In genomic region chr4:37970702-37971101, GRCh38 we compare ENCODE assay signal across 8 cellular contexts. TPM values are rescaled to one million over a fixed set of nuclear protein-coding genes. Genes with fewer than 3 reads are reported as not detected.
DNase-seq lines count a peak whose midpoint lies in the region; ATAC-seq and TF ChIP-seq lines count a peak whose summit lies in the region.

No MANE protein-coding gene starts in this region.

- no peak overlapping the region for H2AFZ ChIP-seq in IMR-90 (replicated peaks; ENCODE audit: low read length, poor library complexity)

- ATAC-seq in IMR-90 (ENCODE audit: low read depth) (peak; percentile 51; the same call in 1 of the 2 replicates), GM18498 (IDR thresholded peaks at IDR 0.05; ENCODE audit: unreplicated experiment) (no peak)

- CTCF ChIA-PET in IMR-90 (lab: Yijun Ruan, JAX): no interaction called here

- no peaks in the 10 kb centered on the region for H3K79me1 ChIP-seq in IMR-90 (ENCODE audit: low read depth in 1 of 2, low read length in 2 of 2)

- H3K18ac ChIP-seq in IMR-90 (ENCODE audit: low read depth, low read length): no peak overlapping the region

- TF ChIP-seq POLR2A in IMR-90 (IDR thresholded peaks at IDR 0.05; ENCODE audit: low read depth, low read length): no peak
- no peak for TF ChIP-seq POLR2A in stomach (IDR thresholded peaks at IDR 0.05)

- TF ChIP-seq CTCF in GM12873 (IDR thresholded peaks at IDR 0.05; ENCODE audit: insufficient read depth, low read depth, low read length, missing control alignments) (peak; percentile 59), IMR-90 (conservative IDR thresholded peaks at IDR 0.05; ENCODE audit: low read depth, low read length) (peak; percentile 34), VCaP (conservative IDR thresholded peaks at IDR 0.05) (peak; percentile 59), stomach (IDR thresholded peaks at IDR 0.05) (peak in 4 of 7 experiments; percentile 8 to 59 (median 29)), glutamatergic neuron (IDR thresholded peaks at IDR 0.05; ENCODE audit: partially characterized antibody, unreplicated experiment) (no peak)

- no peaks in the 10 kb centered on the region; the same call in 1 of the 2 replicates for H3K4me1 ChIP-seq in IMR-90 (ENCODE audit: control insufficient read depth, insufficient read depth, low read length)
- H3K4me1 ChIP-seq in stomach: peaks cover 0 to 29% (median 16%) of the 10 kb centered on the region in 4 donors

- H4K8ac ChIP-seq in IMR-90 (ENCODE audit: low read depth in 2 of 2, low read length in 2 of 2): no peak overlapping the region

- no peaks in the 10 kb centered on the region for H4K20me1 ChIP-seq in IMR-90 (ENCODE audit: insufficient read depth, low read length)

- TF ChIP-seq RAD21 in IMR-90 (IDR thresholded peaks at IDR 0.05; ENCODE audit: low read length): no peak

- no peak overlapping the region for H3K27ac ChIP-seq in IMR-90 (ENCODE audit: insufficient read depth, low read length)
- H3K27ac ChIP-seq in VCaP: no peak overlapping the region
- peak overlapping the region in 4 of 5 donors; percentile 44 to 73 (median 50) for H3K27ac ChIP-seq in stomach

- H4K5ac ChIP-seq in IMR-90 (ENCODE audit: low read depth, low read length): no peak overlapping the region

- no peak overlapping the region for H2AK9ac ChIP-seq in IMR-90 (replicated peaks; ENCODE audit: low read depth, low read length, poor library complexity)

- H3K27me3 ChIP-seq in IMR-90 (ENCODE audit: control insufficient read depth, insufficient read depth, low read length) (peaks cover 3% of the 10 kb centered on the region), stomach (no peaks in the 10 kb centered on the region)

- H3K4me2 ChIP-seq in IMR-90 (ENCODE audit: low read depth, low read length): no peak overlapping the region

- POLR2A ChIA-PET in IMR-90 (lab: Charles Lee; ENCODE audit: unreplicated experiment): no interaction called here

- no peak overlapping the region for H2BK5ac ChIP-seq in IMR-90 (ENCODE audit: low read depth, low read length, poor library complexity, severe bottlenecking)

- H3K36me3 Mint-ChIP-seq in glutamatergic neuron (ENCODE audit: unreplicated experiment): peaks cover 8% of the 10 kb centered on the region

- H3K36me3 ChIP-seq in IMR-90 (ENCODE audit: control insufficient read depth, insufficient read depth, low read length) (no peaks in the 10 kb centered on the region), stomach (no peaks in the 10 kb centered on the region)

- no peak overlapping the region for H2BK15ac ChIP-seq in IMR-90 (ENCODE audit: low read depth, low read length)

- no peak overlapping the region for H2BK20ac ChIP-seq in IMR-90 (ENCODE audit: low read depth, low read length)

- H3K23ac ChIP-seq in IMR-90 (ENCODE audit: low read depth, low read length): no peak overlapping the region

- no CpG with 5 or more reads among the region's 1 CpG for WGBS in IMR-90 (ENCODE audit: extremely low coverage in 2 of 2, insufficient read length in 1 of 2), 2 experiments
- 17 to 45% (median 25%) methylated on average over 1 of the region's 1 CpG for WGBS in stomach, 5 donors

- H3K4me3 Mint-ChIP-seq in glutamatergic neuron (ENCODE audit: unreplicated experiment): no peak overlapping the region

- peaks cover 2% of the 10 kb centered on the region for H3K9me3 Mint-ChIP-seq in glutamatergic neuron (ENCODE audit: unreplicated experiment)

- no peak overlapping the region for H3K14ac ChIP-seq in IMR-90 (replicated peaks; ENCODE audit: low read depth, low read length)

- dilution Hi-C loops in IMR-90 (cut with HindIII; ENCODE audit: low sequenced_read_pairs, unreplicated experiment): no loop called here

- intact Hi-C loops in IMR-90 (cut with micrococcal nuclease) (no loop called here), stomach (cut with DNase I; ENCODE audit: low total_unique reads) (no loop called here)

- DNase-seq in IMR-90: peak; percentile 33
- peak; percentile 43 for DNase-seq in central memory CD4-positive, alpha-beta T cell
- DNase-seq in lung microvascular endothelial cell (ENCODE audit: low read depth in 2 of 2): peak; percentile 23 to 74
- DNase-seq in stomach: peak; percentile 84
- DNase-seq in glutamatergic neuron: no peak

- H2BK120ac ChIP-seq in IMR-90 (ENCODE audit: low read depth, low read length): no peak overlapping the region

- no peak overlapping the region for H2AK5ac ChIP-seq in IMR-90 (ENCODE audit: low read depth, low read length)

- H3K9ac ChIP-seq in IMR-90 (ENCODE audit: low read depth, low read length): no peak overlapping the region

- no peak for TF ChIP-seq EP300 in stomach (IDR thresholded peaks at IDR 0.05)

- H3K27ac Mint-ChIP-seq in glutamatergic neuron (ENCODE audit: unreplicated experiment): no peak overlapping the region

- no peaks in the 10 kb centered on the region for H3K9me3 ChIP-seq in IMR-90 (ENCODE audit: control insufficient read depth, insufficient read depth, low read length)
- no peaks in the 10 kb centered on the region for H3K9me3 ChIP-seq in stomach

- H3K56ac ChIP-seq in IMR-90 (ENCODE audit: extremely low read depth, insufficient read depth, low read length): no peak overlapping the region

- H3K9me1 ChIP-seq in IMR-90 (ENCODE audit: insufficient read depth, low read length): no peaks in the 10 kb centered on the region

- in situ Hi-C loops in IMR-90 (cut with MboI; ENCODE audit: low sequenced_read_pairs): no loop called here

- no peak overlapping the region for H3K4ac ChIP-seq in IMR-90 (ENCODE audit: low read depth, low read length)

- peaks cover 3% of the 10 kb centered on the region for H3K27me3 Mint-ChIP-seq in glutamatergic neuron (ENCODE audit: unreplicated experiment)

- no peak overlapping the region for H4K91ac ChIP-seq in IMR-90 (ENCODE audit: insufficient read depth, low read depth, low read length)

- no peaks in the 10 kb centered on the region for H3K4me1 Mint-ChIP-seq in glutamatergic neuron (ENCODE audit: low read depth, unreplicated experiment)

- no TSS peak for BruUV-seq in IMR-90 (replicated peaks; lab: Mats Ljungman, UMichigan)

- H3K4me3 ChIP-seq in IMR-90 (ENCODE audit: insufficient read depth, low read depth, low read length) (no peak overlapping the region), stomach (no peak overlapping the region)

TF ChIP-seq in IMR-90, 13 proteins besides CTCF, POLR2A, EP300 and RAD21:
- TF ChIP-seq MXI1 (IDR thresholded peaks at IDR 0.05; ENCODE audit: borderline replicate concordance, low read depth, low read length) (no peak), SMC3 (IDR thresholded peaks at IDR 0.05; ENCODE audit: low read depth, low read length) (0 out of 2 replicates have a peak, but pooled peaks have one; percentile 6), CEBPB (IDR thresholded peaks at IDR 0.05; ENCODE audit: low read depth, low read length) (no peak), CHD1 (IDR thresholded peaks at IDR 0.05; ENCODE audit: low read depth, low read length) (no peak), MAZ (IDR thresholded peaks at IDR 0.05; ENCODE audit: borderline replicate concordance, low read depth, low read length) (peak; percentile 17; the same call in 1 of the 2 replicates)

RNA-seq across cellular contexts. Expression of gene PTTG2, which starts 10.5 kb away (rescaled TPM):
- total RNA-seq in IMR-90 (2012; rRNA removed) (not detected in 2 replicates), lung microvascular endothelial cell (not detected in 2 replicates), stomach (1 to 10 TPM in 2 of 5 donors, not detected in 3; 1.8 to 2.9 TPM), glutamatergic neuron (ENCODE audit: unreplicated experiment) (not detected)
- polyA plus RNA-seq in IMR-90 (2012; rRNA removed) (not detected in 2 replicates), stomach (not detected)
- not detected in 2 replicates for polyA plus RNA-seq in IMR-90 (2012; cell fraction: cytosol; rRNA removed)
- polyA plus RNA-seq in IMR-90 (2012; cell fraction: nucleus; rRNA removed; ENCODE audit: low replicate concordance): not detected in 2 replicates

Comparison
In these comparisons a context has a peak if more than half of its experiments do, and no peak if none do; other contexts are left out.
1. H3K27ac ChIP-seq: peak in stomach (4 of 5); none in IMR-90 (single experiment) and VCaP (single experiment).